Comparison of ENCODE assay signal across 8 cellular contexts in the genomic region with DNA sequence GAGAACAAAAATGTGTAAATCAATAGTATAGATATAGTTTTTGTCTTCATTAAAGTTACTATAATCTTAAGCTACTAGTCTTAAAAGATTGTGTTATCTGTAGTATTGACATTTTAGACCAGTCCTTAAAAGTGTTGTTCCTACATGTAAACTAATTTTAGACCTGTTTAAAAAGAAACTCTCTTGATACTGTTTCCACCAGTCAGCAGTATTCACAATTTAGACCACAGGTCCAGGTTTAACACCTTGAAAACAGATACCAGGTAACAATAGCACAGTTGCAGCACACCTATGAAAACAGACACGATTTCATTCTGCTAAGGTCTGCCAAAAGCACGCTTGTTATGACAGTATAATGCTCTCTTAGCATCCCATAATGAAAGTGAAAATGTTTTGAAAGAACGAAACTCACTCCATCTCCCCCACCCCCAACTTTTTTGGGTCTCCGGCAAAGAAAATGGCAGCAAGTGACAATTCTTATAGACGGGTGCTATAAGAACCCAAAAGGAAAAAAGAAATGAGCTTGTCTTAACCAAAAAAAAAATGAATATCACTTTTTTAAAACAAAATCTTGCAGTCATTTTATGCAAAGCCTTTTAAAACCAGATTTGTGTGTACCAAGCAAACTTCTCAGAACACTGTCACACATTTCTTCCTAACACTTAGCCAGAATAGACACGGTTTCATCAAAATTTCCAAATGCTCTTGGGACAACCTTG. TPM values are rescaled to one million over a fixed set of nuclear protein-coding genes. Genes with fewer than 3 reads are reported as not detected.
DNase-seq lines count a peak whose midpoint lies in the region; ATAC-seq and TF ChIP-seq lines count a peak whose summit lies in the region.

No MANE protein-coding gene starts in this region.

- H3K9me3 ChIP-seq in SK-N-SH (no peaks in the 10 kb centered on the region), T-helper 17 cell (ENCODE audit: control insufficient read depth, low read length, poor library complexity, severe bottlenecking) (no peaks in the 10 kb centered on the region), esophagus muscularis mucosa (no peaks in the 10 kb centered on the region), MG63 (no peaks in the 10 kb centered on the region)

- H3K4me2 ChIP-seq in SK-N-SH, result peak overlapping the region; percentile 86; the same call in 1 of the 2 replicates

- TF ChIP-seq EP300 in SK-N-SH (IDR thresholded peaks at IDR 0.05; ENCODE audit: borderline replicate concordance in 1 of 2, low read depth in 1 of 2, low read length in 1 of 2) (no peak), esophagus muscularis mucosa (IDR thresholded peaks at IDR 0.05) (no peak)

- DNase-seq in SK-N-SH (no peak), T-helper 17 cell (peak in 2 of 3 donors; percentile 25 to 26), esophagus muscularis mucosa (ENCODE audit: extremely low spot score) (no peak), MG63 (no peak), Ammon's horn (ENCODE audit: low spot score) (no peak), SHP77 treated with DMSO at 0.1 percent for 48 hours (lab: John Stamatoyannopoulos, UW) (no peak)
- peak; percentile 27 for DNase-seq in stimulated activated naive CD4-positive, alpha-beta T cell treated with Interleukin-2 at 50 U/mL for 16 hours (lab: John Stamatoyannopoulos, UW)

- peak overlapping the region; percentile 74; the same call in 1 of the 2 replicates for H2AFZ ChIP-seq in SK-N-SH (ENCODE audit: low read depth)

- TF ChIP-seq POLR2A in esophagus muscularis mucosa (IDR thresholded peaks at IDR 0.05; ENCODE audit: low read depth), result no peak

- CTCF ChIA-PET in SK-N-SH (lab: Yijun Ruan, JAX), result interaction anchor here (1.3 to 3.7 kb wide), 5 partner anchors 9 to 152 kb away, joined by 3 to 23 read pairs (median 4); no protein-coding TSS in a partner anchor

- H3K27me3 ChIP-seq in SK-N-SH (ENCODE audit: insufficient read depth) (peaks cover 12% of the 10 kb centered on the region), esophagus muscularis mucosa (no peaks in the 10 kb centered on the region), MG63 (no peaks in the 10 kb centered on the region)

- H3K79me2 ChIP-seq in SK-N-SH (ENCODE audit: insufficient read depth), result no peaks in the 10 kb centered on the region

- WGBS in SK-N-SH (ENCODE audit: low lambda C conversion rate), result 92% methylated on average over 6 of the region's 6 CpGs
- WGBS in esophagus muscularis mucosa, result 40% methylated on average over 6 of the region's 6 CpGs

- H3K4me1 ChIP-seq in SK-N-SH (ENCODE audit: control insufficient read depth in 1 of 2, insufficient read depth in 2 of 2, low read depth in 1 of 2, low read length in 1 of 2), result peaks cover 0 to 17% of the 10 kb centered on the region in 2 experiments; a peak in 1 of 4 replicates
- H3K4me1 ChIP-seq in esophagus muscularis mucosa, result peaks cover 14 to 37% (median 26%) of the 10 kb centered on the region in 4 donors

- H3K9me2 ChIP-seq in SK-N-SH, result no peaks in the 10 kb centered on the region

- no peak for ATAC-seq in SK-N-SH treated with all-trans-retinoic acid at 6 μM for 48 hours
- peak; percentile 50 for ATAC-seq in T-helper 17 cell

- POLR2A ChIA-PET in SK-N-SH (lab: Yijun Ruan, JAX), result interaction anchor here (1.0 to 1.1 kb wide), 2 partner anchors 12 to 30 kb away, joined by 3 read pairs; no protein-coding TSS in a partner anchor

- peaks cover 67% of the 10 kb centered on the region for H3K4me1 Mint-ChIP-seq in T-helper 17 cell

- H3K36me3 Mint-ChIP-seq in T-helper 17 cell (ENCODE audit: low read depth), result peaks cover 9% of the 10 kb centered on the region

- H3K36me3 ChIP-seq in SK-N-SH (replicated peaks in 1 of 2; ENCODE audit: control insufficient read depth in 1 of 2, insufficient read depth in 2 of 2, low read length in 1 of 2), result no peaks in the 10 kb centered on the region
- H3K36me3 ChIP-seq in esophagus muscularis mucosa, result no peaks in the 10 kb centered on the region
- H3K36me3 ChIP-seq in MG63, result no peaks in the 10 kb centered on the region

- H3K27ac Mint-ChIP-seq in T-helper 17 cell, result peak overlapping the region; percentile 96

- no peak overlapping the region for H3K9ac ChIP-seq in SK-N-SH

- peaks cover 5% of the 10 kb centered on the region for H3F3A ChIP-seq in SK-N-SH (replicated peaks; ENCODE audit: insufficient read depth)

- H3K27ac ChIP-seq in SK-N-SH (ENCODE audit: low read depth in 2 of 2, low read length in 1 of 2), result no peak overlapping the region
- peak overlapping the region in 1 of 4 donors; percentile 76 for H3K27ac ChIP-seq in esophagus muscularis mucosa (replicated peaks in 1 of 4)

- TF ChIP-seq CTCF in SK-N-SH (IDR thresholded peaks at IDR 0.05), result no peak
- TF ChIP-seq CTCF in esophagus muscularis mucosa (IDR thresholded peaks at IDR 0.05), result no peak

- intact Hi-C loops in esophagus muscularis mucosa (cut with DNase I), result loop anchor here (10.0 kb wide), 1 partner anchor 1101 kb away; no protein-coding TSS in a partner anchor

- no peak for TF ChIP-seq RAD21 in SK-N-SH (IDR thresholded peaks at IDR 0.05; ENCODE audit: low read length)

- H3K27me3 Mint-ChIP-seq in T-helper 17 cell, result no peaks in the 10 kb centered on the region

- H3K4me3 ChIP-seq in SK-N-SH (ENCODE audit: low read depth in 2 of 2, low read length in 1 of 2), result no peak overlapping the region; a peak in 1 of 4 replicates
- H3K4me3 ChIP-seq in esophagus muscularis mucosa, result peak overlapping the region; percentile 70 to 99 (median 86)
- no peak overlapping the region; the same call in 1 of the 2 replicates for H3K4me3 ChIP-seq in MG63

- peak overlapping the region; percentile 93 for H3K4me3 Mint-ChIP-seq in T-helper 17 cell

- no peaks in the 10 kb centered on the region for H4K20me1 ChIP-seq in SK-N-SH (ENCODE audit: insufficient read depth)

TF ChIP-seq in SK-N-SH, 30 proteins besides CTCF, POLR2A, EP300 and RAD21 (continues in another document):
- TF ChIP-seq, protein P1, sequence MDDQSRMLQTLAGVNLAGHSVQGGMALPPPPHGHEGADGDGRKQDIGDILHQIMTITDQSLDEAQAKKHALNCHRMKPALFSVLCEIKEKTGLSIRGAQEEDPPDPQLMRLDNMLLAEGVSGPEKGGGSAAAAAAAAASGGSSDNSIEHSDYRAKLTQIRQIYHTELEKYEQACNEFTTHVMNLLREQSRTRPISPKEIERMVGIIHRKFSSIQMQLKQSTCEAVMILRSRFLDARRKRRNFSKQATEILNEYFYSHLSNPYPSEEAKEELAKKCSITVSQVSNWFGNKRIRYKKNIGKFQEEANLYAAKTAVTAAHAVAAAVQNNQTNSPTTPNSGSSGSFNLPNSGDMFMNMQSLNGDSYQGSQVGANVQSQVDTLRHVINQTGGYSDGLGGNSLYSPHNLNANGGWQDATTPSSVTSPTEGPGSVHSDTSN (IDR thresholded peaks at IDR 0.05), result no peak
- TF ChIP-seq, protein P2, sequence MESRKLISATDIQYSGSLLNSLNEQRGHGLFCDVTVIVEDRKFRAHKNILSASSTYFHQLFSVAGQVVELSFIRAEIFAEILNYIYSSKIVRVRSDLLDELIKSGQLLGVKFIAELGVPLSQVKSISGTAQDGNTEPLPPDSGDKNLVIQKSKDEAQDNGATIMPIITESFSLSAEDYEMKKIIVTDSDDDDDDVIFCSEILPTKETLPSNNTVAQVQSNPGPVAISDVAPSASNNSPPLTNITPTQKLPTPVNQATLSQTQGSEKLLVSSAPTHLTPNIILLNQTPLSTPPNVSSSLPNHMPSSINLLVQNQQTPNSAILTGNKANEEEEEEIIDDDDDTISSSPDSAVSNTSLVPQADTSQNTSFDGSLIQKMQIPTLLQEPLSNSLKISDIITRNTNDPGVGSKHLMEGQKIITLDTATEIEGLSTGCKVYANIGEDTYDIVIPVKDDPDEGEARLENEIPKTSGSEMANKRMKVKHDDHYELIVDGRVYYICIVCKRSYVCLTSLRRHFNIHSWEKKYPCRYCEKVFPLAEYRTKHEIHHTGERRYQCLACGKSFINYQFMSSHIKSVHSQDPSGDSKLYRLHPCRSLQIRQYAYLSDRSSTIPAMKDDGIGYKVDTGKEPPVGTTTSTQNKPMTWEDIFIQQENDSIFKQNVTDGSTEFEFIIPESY (IDR thresholded peaks at IDR 0.05; ENCODE audit: borderline replicate concordance, low read depth), result no peak

TF ChIP-seq in SK-N-SH treated with all-trans-retinoic acid at 6 μM for 48 hours, 23 proteins besides CTCF, POLR2A, EP300 and RAD21:
- TF ChIP-seq ZNF8 (CRISPR knock-in tag; IDR thresholded peaks at IDR 0.05), result no peak
- no peak for TF ChIP-seq BACH2 (CRISPR knock-in tag; IDR thresholded peaks at IDR 0.05; ENCODE audit: borderline replicate concordance)
- TF ChIP-seq ESRRG (CRISPR knock-in tag; IDR thresholded peaks at IDR 0.05), result no peak
- TF ChIP-seq PPARA (CRISPR knock-in tag; IDR thresholded peaks at IDR 0.05; ENCODE audit: borderline replicate concordance), result no peak
- TF ChIP-seq, protein P3, sequence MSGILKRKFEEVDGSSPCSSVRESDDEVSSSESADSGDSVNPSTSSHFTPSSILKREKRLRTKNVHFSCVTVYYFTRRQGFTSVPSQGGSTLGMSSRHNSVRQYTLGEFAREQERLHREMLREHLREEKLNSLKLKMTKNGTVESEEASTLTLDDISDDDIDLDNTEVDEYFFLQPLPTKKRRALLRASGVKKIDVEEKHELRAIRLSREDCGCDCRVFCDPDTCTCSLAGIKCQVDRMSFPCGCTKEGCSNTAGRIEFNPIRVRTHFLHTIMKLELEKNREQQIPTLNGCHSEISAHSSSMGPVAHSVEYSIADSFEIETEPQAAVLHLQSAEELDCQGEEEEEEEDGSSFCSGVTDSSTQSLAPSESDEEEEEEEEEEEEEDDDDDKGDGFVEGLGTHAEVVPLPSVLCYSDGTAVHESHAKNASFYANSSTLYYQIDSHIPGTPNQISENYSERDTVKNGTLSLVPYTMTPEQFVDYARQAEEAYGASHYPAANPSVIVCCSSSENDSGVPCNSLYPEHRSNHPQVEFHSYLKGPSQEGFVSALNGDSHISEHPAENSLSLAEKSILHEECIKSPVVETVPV (CRISPR knock-in tag; IDR thresholded peaks at IDR 0.05), result no peak
- TF ChIP-seq RARB (CRISPR knock-in tag; IDR thresholded peaks at IDR 0.05), result no peak
- no peak for TF ChIP-seq SNAI2 (CRISPR knock-in tag; IDR thresholded peaks at IDR 0.05)

RNA-seq across cellular contexts. Expression of a gene that starts 1.6 kb away (rescaled TPM):
- 0.47 and 0.67 TPM in 2 replicates for polyA plus RNA-seq in SK-N-SH (2012; rRNA removed)
- polyA plus RNA-seq in SK-N-SH (2012; cell fraction: cytosol; rRNA removed), result 1.3 and 2.1 TPM in 2 replicates
- polyA plus RNA-seq in SK-N-SH (2012; cell fraction: nucleus; rRNA removed), result 0.13 and 0.51 TPM in 2 replicates
- 10 to 100 TPM; 41.4 to 63.7 TPM for total RNA-seq in T-helper 17 cell
- 10 to 100 TPM; 36.2 to 51.9 (median 39.4) TPM for total RNA-seq in esophagus muscularis mucosa
- total RNA-seq in MG63 (2014; rRNA removed; shearing (Covaris generic); ENCODE audit: low replicate concordance), result 2.9 and 4.4 TPM in 2 replicates

RNA-seq across cellular contexts. Expression of a gene that starts 30.0 kb away (rescaled TPM):
- polyA plus RNA-seq in SK-N-SH (2012; rRNA removed), result 0.05 and 0.16 TPM in 2 replicates
- 0.18 and 0.25 TPM in 2 replicates for polyA plus RNA-seq in SK-N-SH (2012; cell fraction: cytosol; rRNA removed)
- polyA plus RNA-seq in SK-N-SH (2012; cell fraction: nucleus; rRNA removed), result not detected in 2 replicates
- total RNA-seq in T-helper 17 cell (1 to 10 TPM; 1.0 TPM), esophagus muscularis mucosa (1 to 10 TPM; 2.2 to 4.3 (median 2.5) TPM)
- total RNA-seq in MG63 (2014; rRNA removed; shearing (Covaris generic); ENCODE audit: low replicate concordance), result 7.0 and 8.5 TPM in 2 replicates

Comparison
In these comparisons a context has a peak if more than half of its experiments do, and no peak if none do; other contexts are left out.
1. DNase-seq: peak in T-helper 17 cell (2 of 3) and stimulated activated naive CD4-positive, alpha-beta T cell treated with Interleukin-2 at 50 U/mL for 16 hours (single experiment); none in SK-N-SH (single experiment), esophagus muscularis mucosa (single experiment), MG63 (single experiment), Ammon's horn (single experiment) and SHP77 treated with DMSO at 0.1 percent for 48 hours (single experiment).
2. H3K4me3 ChIP-seq: peak in esophagus muscularis mucosa (4 of 4); none in SK-N-SH (0 of 2) and MG63 (single experiment).